ENCODE assay signal across 22 cellular contexts in genomic region chr18:12462242-12462641, GRCh38. TPM values are rescaled to one million over a fixed set of nuclear protein-coding genes. Genes with fewer than 3 reads are reported as not detected.
"Had no signal": no experiment of that assay in that cellular context is flagged by ENCODE, and none has a peak within 500 bp of the region (broad histone marks: within the 10 kb centered on the region; RNA-seq: fewer than 3 reads in every experiment).

No MANE protein-coding gene starts in this region.

- H3K4me1 Mint-ChIP-seq: natural killer cell; stimulated activated naive CD8-positive, alpha-beta T cell treated with anti-CD3 and anti-CD28 coated beads, Interleukin-15, amount 100 ng/mL, for 72 hours had no signal

- H3K4me1 ChIP-seq: left lung, suprapubic skin, thyroid gland, vagina had no signal

- H3K4me3 Mint-ChIP-seq: natural killer cell; stimulated activated naive CD8-positive, alpha-beta T cell treated with anti-CD3 and anti-CD28 coated beads, Interleukin-15, amount 100 ng/mL, for 72 hours had no signal

- H3K4me3 ChIP-seq: hepatocyte, left lung, ovary, smooth muscle cell, suprapubic skin, thyroid gland, vagina had no signal

- H3K27me3 ChIP-seq: hepatocyte, left lung, ovary, suprapubic skin, thyroid gland, vagina had no signal

- H3K9me3 Mint-ChIP-seq: natural killer cell; stimulated activated naive CD8-positive, alpha-beta T cell treated with anti-CD3 and anti-CD28 coated beads, Interleukin-15, amount 100 ng/mL, for 72 hours had no signal

- FAIRE-seq: frontal cortex, kidney had no signal

- H3K36me3 Mint-ChIP-seq: natural killer cell had no signal

- ATAC-seq: left lung; natural killer cell; sciatic nerve; stimulated activated naive CD8-positive, alpha-beta T cell treated with anti-CD3 and anti-CD28 coated beads, Interleukin-15, amount 100 ng/mL, for 72 hours had no signal

- H3K79me2 ChIP-seq: hepatocyte had no signal

- H2AFZ ChIP-seq: hepatocyte had no signal

- H3K27ac Mint-ChIP-seq: natural killer cell; stimulated activated naive CD8-positive, alpha-beta T cell treated with anti-CD3 and anti-CD28 coated beads, Interleukin-15, amount 100 ng/mL, for 72 hours had no signal

- DNase-seq: cortex of kidney; effector CD4-positive, alpha-beta T cell; kidney; left lung; natural killer cell; occipital lobe; ovary; stimulated activated CD4-positive, alpha-beta T cell treated with anti-CD3 and anti-CD28 coated beads, Interleukin-12 subunit alpha, Interleukin-12 subunit beta, amount 100 ng/mL, for 4 hours; stimulated activated CD4-positive, alpha-beta T cell treated with anti-CD3 and anti-CD28 coated beads, Interleukin-1b, Interleukin-23, amount 100 ng/mL, for 48 hours; stimulated activated CD4-positive, alpha-beta T cell treated with anti-CD3 and anti-CD28 coated beads, Interleukin-4, amount 100 ng/mL, for 1 hour; stimulated activated CD8-positive, alpha-beta memory T cell treated with anti-CD3 and anti-CD28 coated beads, Interleukin-4, amount 100 ng/mL, for 48 hours; stimulated activated naive CD4-positive, alpha-beta T cell; stimulated activated naive CD8-positive, alpha-beta T cell treated with anti-CD3 and anti-CD28 coated beads, Interleukin-15, amount 100 ng/mL, for 72 hours; thyroid gland; trophoblast cell had no signal

- H3K27me3 Mint-ChIP-seq: stimulated activated naive CD8-positive, alpha-beta T cell treated with anti-CD3 and anti-CD28 coated beads, Interleukin-15, amount 100 ng/mL, for 72 hours had no signal

- H3K27ac ChIP-seq: left lung, ovary, suprapubic skin, thyroid gland, vagina had no signal

- H3K9me3 ChIP-seq: left lung, ovary, suprapubic skin, thyroid gland, vagina had no signal

- H3K4me2 ChIP-seq: hepatocyte, smooth muscle cell had no signal

RNA-seq across cellular contexts. Expression of gene PRELID3A, which starts 54.5 kb away (rescaled TPM):
- total RNA-seq: mononuclear cell, natural killer cell had no signal
